Comparison of ENCODE assay signal across 1 cellular context in genomic region chr17:50154604-50155003, GRCh38.
TF ChIP-seq lines count a peak whose summit lies in the region.

No MANE protein-coding gene starts in this region.

TF ChIP-seq in A549, 52 proteins besides CTCF, POLR2A, EP300 and RAD21:
- TF ChIP-seq HDAC2 (IDR thresholded peaks at IDR 0.05) = no peak
- TF ChIP-seq USF2 (IDR thresholded peaks at IDR 0.05) = no peak
- no peak for TF ChIP-seq KDM5A (IDR thresholded peaks at IDR 0.05)
- TF ChIP-seq KDM1A (IDR thresholded peaks at IDR 0.05; ENCODE audit: low read depth) = no peak
- TF ChIP-seq BHLHE40 (IDR thresholded peaks at IDR 0.05; ENCODE audit: low read depth, low read length) = no peak
- TF ChIP-seq SREBF2 (IDR thresholded peaks at IDR 0.05) = no peak
- TF ChIP-seq E2F6 (IDR thresholded peaks at IDR 0.05; ENCODE audit: borderline replicate concordance, low read depth) = no peak
